ENCODE assay signal across 1 cellular context in the genomic region with DNA sequence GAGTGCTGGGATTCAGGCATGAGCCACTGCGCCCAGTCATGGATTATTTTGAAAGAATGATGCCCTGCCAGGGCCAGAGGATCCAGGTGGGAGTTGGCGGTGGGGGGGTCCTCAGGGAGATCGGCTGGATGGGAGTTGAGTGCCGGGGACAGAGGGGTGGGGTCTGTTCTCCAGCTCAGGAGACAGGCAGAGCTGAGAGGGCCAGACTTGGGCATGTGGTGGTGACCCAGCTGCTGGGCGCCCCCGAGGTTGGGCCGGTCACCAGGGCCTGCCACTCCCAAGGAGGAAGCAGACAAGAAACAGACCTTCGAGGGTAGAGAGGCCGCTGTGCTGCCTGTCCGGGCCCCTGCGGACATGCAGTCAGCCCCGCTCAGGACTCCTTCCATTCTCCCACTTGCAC.
TF ChIP-seq lines count a peak whose summit lies in the region.

No MANE protein-coding gene starts in this region.

TF ChIP-seq in WTC11, 78 proteins besides CTCF, POLR2A, EP300 and RAD21 (continued from another document):
- TF ChIP-seq CBFB (CRISPR knock-in tag; IDR thresholded peaks at IDR 0.05; ENCODE audit: low read depth) (no peak), SMAD4 (CRISPR knock-in tag; IDR thresholded peaks at IDR 0.05) (no peak), NR2C2 (CRISPR knock-in tag; IDR thresholded peaks at IDR 0.05) (no peak), GABPB1 (CRISPR knock-in tag; IDR thresholded peaks at IDR 0.05) (no peak), NFYB (CRISPR knock-in tag; conservative IDR thresholded peaks at IDR 0.05; ENCODE audit: low read depth) (no peak), ZNF423 (CRISPR knock-in tag; IDR thresholded peaks at IDR 0.05) (no peak), JAZF1 (CRISPR knock-in tag; IDR thresholded peaks at IDR 0.05) (no peak), IRF2 (CRISPR knock-in tag; IDR thresholded peaks at IDR 0.05; ENCODE audit: borderline replicate concordance, low read depth) (no peak), ELF4 (CRISPR knock-in tag; IDR thresholded peaks at IDR 0.05; ENCODE audit: low read depth) (no peak), SMAD3 (CRISPR knock-in tag; IDR thresholded peaks at IDR 0.05; ENCODE audit: borderline replicate concordance) (no peak), NR3C1 (CRISPR knock-in tag; conservative IDR thresholded peaks at IDR 0.05; ENCODE audit: low read depth) (no peak), ZNF263 (CRISPR knock-in tag; IDR thresholded peaks at IDR 0.05; ENCODE audit: low read depth) (no peak)
- TF ChIP-seq, protein P1, sequence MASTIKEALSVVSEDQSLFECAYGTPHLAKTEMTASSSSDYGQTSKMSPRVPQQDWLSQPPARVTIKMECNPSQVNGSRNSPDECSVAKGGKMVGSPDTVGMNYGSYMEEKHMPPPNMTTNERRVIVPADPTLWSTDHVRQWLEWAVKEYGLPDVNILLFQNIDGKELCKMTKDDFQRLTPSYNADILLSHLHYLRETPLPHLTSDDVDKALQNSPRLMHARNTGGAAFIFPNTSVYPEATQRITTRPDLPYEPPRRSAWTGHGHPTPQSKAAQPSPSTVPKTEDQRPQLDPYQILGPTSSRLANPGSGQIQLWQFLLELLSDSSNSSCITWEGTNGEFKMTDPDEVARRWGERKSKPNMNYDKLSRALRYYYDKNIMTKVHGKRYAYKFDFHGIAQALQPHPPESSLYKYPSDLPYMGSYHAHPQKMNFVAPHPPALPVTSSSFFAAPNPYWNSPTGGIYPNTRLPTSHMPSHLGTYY (CRISPR knock-in tag; IDR thresholded peaks at IDR 0.05) = no peak
- TF ChIP-seq, protein P2, sequence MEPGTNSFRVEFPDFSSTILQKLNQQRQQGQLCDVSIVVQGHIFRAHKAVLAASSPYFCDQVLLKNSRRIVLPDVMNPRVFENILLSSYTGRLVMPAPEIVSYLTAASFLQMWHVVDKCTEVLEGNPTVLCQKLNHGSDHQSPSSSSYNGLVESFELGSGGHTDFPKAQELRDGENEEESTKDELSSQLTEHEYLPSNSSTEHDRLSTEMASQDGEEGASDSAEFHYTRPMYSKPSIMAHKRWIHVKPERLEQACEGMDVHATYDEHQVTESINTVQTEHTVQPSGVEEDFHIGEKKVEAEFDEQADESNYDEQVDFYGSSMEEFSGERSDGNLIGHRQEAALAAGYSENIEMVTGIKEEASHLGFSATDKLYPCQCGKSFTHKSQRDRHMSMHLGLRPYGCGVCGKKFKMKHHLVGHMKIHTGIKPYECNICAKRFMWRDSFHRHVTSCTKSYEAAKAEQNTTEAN (CRISPR knock-in tag; IDR thresholded peaks at IDR 0.05) = no peak
- TF ChIP-seq, protein P3, sequence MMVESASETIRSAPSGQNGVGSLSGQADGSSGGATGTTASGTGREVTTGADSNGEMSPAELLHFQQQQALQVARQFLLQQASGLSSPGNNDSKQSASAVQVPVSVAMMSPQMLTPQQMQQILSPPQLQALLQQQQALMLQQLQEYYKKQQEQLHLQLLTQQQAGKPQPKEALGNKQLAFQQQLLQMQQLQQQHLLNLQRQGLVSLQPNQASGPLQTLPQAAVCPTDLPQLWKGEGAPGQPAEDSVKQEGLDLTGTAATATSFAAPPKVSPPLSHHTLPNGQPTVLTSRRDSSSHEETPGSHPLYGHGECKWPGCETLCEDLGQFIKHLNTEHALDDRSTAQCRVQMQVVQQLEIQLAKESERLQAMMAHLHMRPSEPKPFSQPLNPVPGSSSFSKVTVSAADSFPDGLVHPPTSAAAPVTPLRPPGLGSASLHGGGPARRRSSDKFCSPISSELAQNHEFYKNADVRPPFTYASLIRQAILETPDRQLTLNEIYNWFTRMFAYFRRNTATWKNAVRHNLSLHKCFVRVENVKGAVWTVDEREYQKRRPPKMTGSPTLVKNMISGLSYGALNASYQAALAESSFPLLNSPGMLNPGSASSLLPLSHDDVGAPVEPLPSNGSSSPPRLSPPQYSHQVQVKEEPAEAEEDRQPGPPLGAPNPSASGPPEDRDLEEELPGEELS (CRISPR knock-in tag; IDR thresholded peaks at IDR 0.05) = no peak
- TF ChIP-seq, protein P4, sequence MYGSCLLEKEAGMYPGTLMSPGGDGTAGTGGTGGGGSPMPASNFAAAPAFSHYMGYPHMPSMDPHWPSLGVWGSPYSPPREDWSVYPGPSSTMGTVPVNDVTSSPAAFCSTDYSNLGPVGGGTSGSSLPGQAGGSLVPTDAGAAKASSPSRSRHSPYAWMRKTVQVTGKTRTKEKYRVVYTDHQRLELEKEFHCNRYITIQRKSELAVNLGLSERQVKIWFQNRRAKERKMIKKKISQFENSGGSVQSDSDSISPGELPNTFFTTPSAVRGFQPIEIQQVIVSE (CRISPR knock-in tag; IDR thresholded peaks at IDR 0.05; ENCODE audit: borderline replicate concordance) = no peak
